Comparison of ENCODE assay signal across 30 cellular contexts in the genomic region with DNA sequence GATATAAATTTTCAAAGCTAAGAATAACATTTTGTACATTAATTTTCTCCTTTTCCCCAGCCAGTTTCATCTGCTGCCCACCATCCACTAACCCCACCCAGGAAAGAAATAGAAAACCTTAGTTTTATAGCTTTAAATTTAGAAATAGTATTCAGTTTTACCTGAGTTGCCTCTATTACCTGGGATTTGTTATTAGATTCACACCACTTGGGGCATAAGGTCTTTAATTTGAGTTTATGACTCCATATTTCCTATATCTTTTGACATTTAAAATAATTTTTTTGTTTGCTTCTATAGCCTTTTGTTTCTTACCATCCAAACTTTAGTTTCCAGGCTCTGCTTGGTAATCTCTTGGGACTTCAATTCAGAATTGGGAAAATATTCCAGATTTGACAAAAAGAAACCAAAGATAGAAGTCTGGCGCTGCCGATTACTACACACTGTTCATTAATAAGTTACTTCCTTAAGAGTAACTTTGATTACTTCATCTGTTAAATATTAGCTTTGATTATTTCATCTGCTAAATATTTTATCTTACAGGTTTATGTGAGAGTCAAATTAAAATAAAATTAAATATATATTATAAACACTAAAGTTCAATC.
"Had no signal": no experiment of that assay in that cellular context is flagged by ENCODE, and none has a peak within 500 bp of the region (broad histone marks: within the 10 kb centered on the region; RNA-seq: fewer than 3 reads in every experiment).

No MANE protein-coding gene starts in this region.

- H3K27me3 ChIP-seq: ascending aorta, cardiac muscle cell, MG63 had no signal

- H3K4me1 Mint-ChIP-seq: activated CD4-positive, alpha-beta T cell treated with anti-CD3 and anti-CD28 coated beads, Interleukin-2, amount 10 ng/mL, durations not matched to agents 24 days and 14 days; activated naive CD4-positive, alpha-beta T cell treated with anti-CD3 and anti-CD28 coated beads, Interleukin-2, amount 50 U/mL, for 24 hours; activated naive CD8-positive, alpha-beta T cell treated with anti-CD3 and anti-CD28 coated beads, Interleukin-2, amount 10 ng/mL, durations not matched to agents 7 days and 5 days; central memory CD8-positive, alpha-beta T cell had no signal

- H3K27ac ChIP-seq: ascending aorta, cardiac muscle cell, VCaP had no signal

- H3K4me1 ChIP-seq: ascending aorta had no signal

- H3K27me3 Mint-ChIP-seq: activated CD4-positive, alpha-beta T cell treated with anti-CD3 and anti-CD28 coated beads, Interleukin-2, amount 10 ng/mL, durations not matched to agents 24 days and 14 days; activated CD8-positive, alpha-beta T cell treated with anti-CD3 and anti-CD28 coated beads for 36 hours; activated naive CD4-positive, alpha-beta T cell treated with anti-CD3 and anti-CD28 coated beads, Interleukin-2, amount 50 U/mL, for 24 hours; activated naive CD8-positive, alpha-beta T cell treated with anti-CD3 and anti-CD28 coated beads, Interleukin-2, amount 10 ng/mL, durations not matched to agents 7 days and 5 days; activated T-cell treated with anti-CD3 and anti-CD28 coated beads, Interleukin-2, amount 50 U/mL, for 24 hours; central memory CD8-positive, alpha-beta T cell had no signal

- H3K9me3 Mint-ChIP-seq: activated naive CD4-positive, alpha-beta T cell treated with anti-CD3 and anti-CD28 coated beads, Interleukin-2, amount 50 U/mL, for 24 hours had no signal

- H3K4me3 ChIP-seq: ascending aorta, cardiac muscle cell, MG63 had no signal

- ATAC-seq: activated CD8-positive, alpha-beta T cell treated with anti-CD3 and anti-CD28 coated beads for 36 hours had no signal

- H3K4me3 Mint-ChIP-seq: activated CD4-positive, alpha-beta T cell treated with anti-CD3 and anti-CD28 coated beads, Interleukin-2, amount 10 ng/mL, durations not matched to agents 24 days and 14 days; activated CD8-positive, alpha-beta T cell treated with anti-CD3 and anti-CD28 coated beads for 36 hours; activated naive CD4-positive, alpha-beta T cell treated with anti-CD3 and anti-CD28 coated beads, Interleukin-2, amount 50 U/mL, for 24 hours; activated naive CD8-positive, alpha-beta T cell treated with anti-CD3 and anti-CD28 coated beads, Interleukin-2, amount 10 ng/mL, durations not matched to agents 7 days and 5 days; activated T-cell treated with anti-CD3 and anti-CD28 coated beads, Interleukin-2, amount 50 U/mL, for 24 hours; central memory CD8-positive, alpha-beta T cell had no signal

- H3K36me3 ChIP-seq: ascending aorta, cardiac muscle cell, MG63 had no signal

- H3K9me3 ChIP-seq: ascending aorta, MG63 had no signal

- DNase-seq: activated CD4-positive, alpha-beta T cell treated with anti-CD3 and anti-CD28 coated beads, Interleukin-2, amount 10 ng/mL, durations not matched to agents 24 days and 14 days; activated CD4-positive, alpha-beta T cell treated with anti-CD3 and anti-CD28 coated beads, Interleukin-2, amount 50 U/mL, for 4 hours; activated CD4-positive, CD25-positive, alpha-beta regulatory T cell; activated CD8-positive, alpha-beta T cell treated with anti-CD3 and anti-CD28 coated beads for 36 hours; activated gamma-delta T cell; activated naive CD4-positive, alpha-beta T cell treated with Interleukin-2 at 50 U/mL for 16 hours; activated naive CD8-positive, alpha-beta T cell treated with anti-CD3 and anti-CD28 coated beads, Interleukin-2, amount 10 ng/mL, durations not matched to agents 7 days and 5 days; activated T-cell treated with anti-CD3 and anti-CD28 coated beads, Interleukin-2, amount 50 U/mL, for 24 hours; amygdala; Kasumi-1; KG1; MG63; NCI-H1048; NCI-H1436 treated with DMSO at 0.1 percent for 48 hours; NCI-H1694 treated with DMSO at 0.1 percent for 48 hours; NCI-H2029; NCI-H510A; NCI-H526; NCI-H748 treated with DMSO at 0.1 percent for 48 hours; Right ventricle myocardium superior; SW 1271; T-helper 1 cell; T-helper 2 cell; T-helper 9 cell had no signal

- H3K27ac Mint-ChIP-seq: activated CD4-positive, alpha-beta T cell treated with anti-CD3 and anti-CD28 coated beads, Interleukin-2, amount 10 ng/mL, durations not matched to agents 24 days and 14 days; activated CD8-positive, alpha-beta T cell treated with anti-CD3 and anti-CD28 coated beads for 36 hours; activated naive CD4-positive, alpha-beta T cell treated with anti-CD3 and anti-CD28 coated beads, Interleukin-2, amount 50 U/mL, for 24 hours; activated naive CD8-positive, alpha-beta T cell treated with anti-CD3 and anti-CD28 coated beads, Interleukin-2, amount 10 ng/mL, durations not matched to agents 7 days and 5 days; activated T-cell treated with anti-CD3 and anti-CD28 coated beads, Interleukin-2, amount 50 U/mL, for 24 hours; activated T-helper 2 cell treated with anti-CD3 and anti-CD28 coated beads, Interferon-gamma antibody, Interleukin-2, Interleukin-4, amounts not matched to agents 10 μg/mL and 5 μg/mL and 100 μg/mL, durations not matched to agents 14 hours and 24 hours and 36 hours had no signal
